Comparison of ENCODE assay signal across 6 cellular contexts in the genomic region with DNA sequence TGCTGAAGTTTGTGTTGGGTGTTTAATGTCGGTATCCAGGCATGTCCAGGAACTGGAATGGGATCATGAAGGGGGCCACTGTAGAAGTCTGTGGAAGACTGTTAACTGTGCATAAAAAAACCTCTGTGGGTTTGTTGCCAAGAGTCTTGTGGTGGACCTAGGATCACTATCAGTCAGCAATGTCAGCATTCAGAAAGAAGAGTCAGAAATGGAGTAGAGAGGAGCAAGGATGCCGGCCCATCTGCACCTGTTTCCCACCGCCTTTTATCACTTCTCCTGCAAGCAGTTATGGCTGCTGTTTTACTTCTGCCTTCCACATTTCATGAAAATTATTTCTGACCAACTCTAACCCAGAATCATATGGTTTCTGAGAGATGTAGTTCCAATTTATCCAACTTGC.
"Had no signal": no experiment of that assay in that cellular context is flagged by ENCODE, and none has a peak within 500 bp of the region (broad histone marks: within the 10 kb centered on the region; RNA-seq: fewer than 3 reads in every experiment).

No MANE protein-coding gene starts in this region.

- H3K4me1 Mint-ChIP-seq: GM23338, H9, IgD-negative memory B cell had no signal

- H3K4me3 Mint-ChIP-seq: GM23338, H9, IgD-negative memory B cell had no signal

- H3K27ac Mint-ChIP-seq: GM23338, H9, IgD-negative memory B cell had no signal

- H3K9me3 Mint-ChIP-seq: GM23338, H9, IgD-negative memory B cell had no signal

- DNase-seq: H9, HCEC 1CT, KBM-7 had no signal

- H3K36me3 Mint-ChIP-seq: IgD-negative memory B cell had no signal

- ATAC-seq: GM23338, HepG2 had no signal
